In genomic region chr1:1013105-1013921, GRCh38 we compare ENCODE assay signal across 1 cellular context.
TF ChIP-seq lines count a peak whose summit lies in the region.

ISG15 (plus strand) TSS chr1:1013497; CDS start chr1:1013574, 77 bp downstream.

TF ChIP-seq in K562, 482 proteins besides CTCF, POLR2A, EP300 and RAD21 (continued from another document):
- TF ChIP-seq ZNF407 (IDR thresholded peaks at IDR 0.05; ENCODE audit: low read depth) (no peak), ZC3H8 (IDR thresholded peaks at IDR 0.05) (0 out of 2 replicates have a peak, but pooled peaks have one; percentile 43), XRCC3 (IDR thresholded peaks at IDR 0.05) (no peak), CCAR2 (IDR thresholded peaks at IDR 0.05; ENCODE audit: low read depth, low read length) (no peak), PML (IDR thresholded peaks at IDR 0.05; ENCODE audit: low read length) (peak; percentile 37; the same call in 1 of the 2 replicates), ARID3A (IDR thresholded peaks at IDR 0.05; ENCODE audit: borderline replicate concordance, low read depth, low read length) (no peak), TEAD2 (tag; IDR thresholded peaks at IDR 0.05) (peak; percentile 67; the same call in 1 of the 2 replicates), ZNF766 (CRISPR knock-in tag; conservative IDR thresholded peaks at IDR 0.05) (no peak), ZNF263 (CRISPR knock-in tag; IDR thresholded peaks at IDR 0.05; ENCODE audit: borderline replicate concordance) (peak; percentile 83), ATF1 (CRISPR knock-in tag; IDR thresholded peaks at IDR 0.05) (peak; percentile 5; the same call in 1 of the 2 replicates), ATF1 (tag; IDR thresholded peaks at IDR 0.05) (peak; percentile 90)
